In the genomic region with DNA sequence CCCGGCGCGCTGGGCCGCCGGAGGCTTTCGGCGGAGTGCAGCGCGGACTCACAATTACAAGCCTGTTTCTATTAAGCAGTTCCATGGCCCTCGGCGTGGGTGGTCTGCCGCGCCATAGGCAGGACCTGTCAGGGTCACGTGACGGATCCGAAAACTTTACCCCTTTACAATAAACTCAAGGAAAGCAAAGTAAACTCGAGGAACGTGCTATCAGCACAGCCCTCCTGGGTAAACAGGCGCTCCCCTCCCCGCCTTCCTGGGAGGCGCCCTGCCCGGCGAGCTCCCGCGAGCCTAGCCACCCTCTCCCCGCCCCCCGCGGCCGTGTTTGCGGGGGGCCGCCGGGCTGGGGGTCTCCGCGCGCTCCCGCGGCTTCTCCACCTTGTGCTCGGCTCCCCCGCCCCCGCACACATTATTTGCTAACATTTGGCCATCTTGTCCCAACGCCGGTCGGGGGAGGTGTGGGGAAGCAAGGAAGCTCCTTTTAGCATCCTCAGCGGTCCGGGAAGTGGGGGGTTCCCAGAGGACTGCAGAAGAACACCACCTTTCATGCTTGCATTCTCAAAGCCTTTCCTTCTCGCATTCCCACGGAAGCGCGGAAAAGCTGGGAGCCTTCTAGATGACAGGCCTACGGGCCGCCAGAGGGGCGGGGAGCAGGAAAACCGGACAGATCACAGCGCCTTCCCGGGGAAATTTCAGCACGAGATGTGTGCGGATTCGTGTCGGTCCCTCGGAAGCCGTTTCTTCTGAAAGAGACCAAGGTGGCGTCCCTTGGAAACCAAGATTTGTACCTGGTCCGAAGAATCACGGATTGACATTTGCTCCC, we compare ENCODE assay signal across 1 cellular context.
TF ChIP-seq lines count a peak whose summit lies in the region.

Gene PTCH1, minus strand, starts transcription at position 236 of the 823 bp plus-strand sequence.

TF ChIP-seq in SK-N-SH treated with all-trans-retinoic acid at 6 μM for 48 hours, 23 proteins besides CTCF, POLR2A, EP300 and RAD21 (continued from another document):
- TF ChIP-seq CREB5 (CRISPR knock-in tag; IDR thresholded peaks at IDR 0.05; ENCODE audit: low read depth), result no peak
